ENCODE assay signal across 8 cellular contexts in genomic region chr9:128067622-128067897, GRCh38. TPM values are rescaled to one million over a fixed set of nuclear protein-coding genes. Genes with fewer than 3 reads are reported as not detected.
DNase-seq lines count a peak whose midpoint lies in the region; ATAC-seq, FAIRE-seq and TF ChIP-seq lines count a peak whose summit lies in the region.

No MANE protein-coding gene starts in this region.

- H3K27ac ChIP-seq in astrocyte (ENCODE audit: low read depth, low read length) (peak overlapping the region; percentile 100), layer of hippocampus (ENCODE audit: low read depth, low read length) (peak overlapping the region; percentile 100), thoracic aorta (peak overlapping the region; percentile 95 to 99)

- peak overlapping the region; percentile 96 for H3K4me2 ChIP-seq in astrocyte (ENCODE audit: low read length)

- TF ChIP-seq CTCF in astrocyte (IDR thresholded peaks at IDR 0.05; ENCODE audit: insufficient read depth, low read depth, low read length): no peak
- TF ChIP-seq CTCF in thoracic aorta (IDR thresholded peaks at IDR 0.05): no peak
- no peak for TF ChIP-seq CTCF in CD14-positive monocyte (IDR thresholded peaks at IDR 0.05)

- peaks cover 59% of the 10 kb centered on the region for H3K79me2 ChIP-seq in astrocyte (ENCODE audit: insufficient read depth, low read length)

- H3K27ac Mint-ChIP-seq in astrocyte (ENCODE audit: unreplicated experiment) (no peak overlapping the region), CD14-positive monocyte (no peak overlapping the region)
- H3K27ac Mint-ChIP-seq in activated CD4-positive, alpha-beta T cell treated with anti-CD3 and anti-CD28 coated beads, Interleukin-2, amount 10 ng/mL, durations not matched to agents 7 days and 5 days: no peak overlapping the region

- H3K4me1 ChIP-seq in HAP-1 (peaks cover 18% of the 10 kb centered on the region), astrocyte (ENCODE audit: insufficient read depth, low read length) (peaks cover 21% of the 10 kb centered on the region), thoracic aorta (ENCODE audit: control insufficient read depth in 1 of 2, low read depth in 2 of 2) (peaks cover 29 to 50% of the 10 kb centered on the region in 2 donors)

- H3K4me1 Mint-ChIP-seq in astrocyte (ENCODE audit: low read depth, unreplicated experiment) (peaks cover 22% of the 10 kb centered on the region), CD14-positive monocyte (peaks cover 73% of the 10 kb centered on the region)
- peaks cover 60% of the 10 kb centered on the region for H3K4me1 Mint-ChIP-seq in activated T-cell treated with anti-CD3 and anti-CD28 coated beads, Interleukin-2, amount 50 U/mL, for 4 hours (ENCODE audit: low read depth)
- H3K4me1 Mint-ChIP-seq in activated CD4-positive, alpha-beta T cell treated with anti-CD3 and anti-CD28 coated beads, Interleukin-2, amount 10 ng/mL, durations not matched to agents 7 days and 5 days: peaks cover 61% of the 10 kb centered on the region

- CTCF ChIA-PET in activated CD4-positive, alpha-beta T cell treated with anti-CD3 and anti-CD28 coated beads, Interleukin-2, amount 10 ng/mL, durations not matched to agents 7 days and 5 days (lab: Charles Lee): interaction anchor here (0.8 to 2.6 kb wide), 10 partner anchors 11 to 124 kb away, joined by 3 to 7 read pairs (median 3); partner anchors contain the start of gene EEIG1

- peak overlapping the region; percentile 97 for H3K9ac ChIP-seq in astrocyte (ENCODE audit: low read length)

- intact Hi-C loops in CD14-positive monocyte (cut with micrococcal nuclease): no loop called here

- DNase-seq in HAP-1 (ENCODE audit: low spot score in 2 of 2): no peak
- DNase-seq in astrocyte (ENCODE audit: low read depth): no peak
- no peak for DNase-seq in thoracic aorta (ENCODE audit: low spot score)
- DNase-seq in CD14-positive monocyte (ENCODE audit: low spot score): no peak
- no peak for DNase-seq in islet precursor cell
- DNase-seq in activated T-cell treated with anti-CD3 and anti-CD28 coated beads, Interleukin-2, amount 50 U/mL, for 4 hours: no peak
- DNase-seq in activated CD4-positive, alpha-beta T cell treated with anti-CD3 and anti-CD28 coated beads, Interleukin-2, amount 10 ng/mL, durations not matched to agents 7 days and 5 days: no peak

- H3K9me3 Mint-ChIP-seq in astrocyte (ENCODE audit: unreplicated experiment): no peaks in the 10 kb centered on the region
- H3K9me3 Mint-ChIP-seq in CD14-positive monocyte: peaks cover 0 to 2% (median 0%) of the 10 kb centered on the region in 7 donors
- no peaks in the 10 kb centered on the region for H3K9me3 Mint-ChIP-seq in activated T-cell treated with anti-CD3 and anti-CD28 coated beads, Interleukin-2, amount 50 U/mL, for 4 hours
- no peaks in the 10 kb centered on the region for H3K9me3 Mint-ChIP-seq in activated CD4-positive, alpha-beta T cell treated with anti-CD3 and anti-CD28 coated beads, Interleukin-2, amount 10 ng/mL, durations not matched to agents 7 days and 5 days

- H3K27me3 ChIP-seq in HAP-1 (ENCODE audit: low read depth) (no peaks in the 10 kb centered on the region), astrocyte (ENCODE audit: insufficient read depth, low read length) (no peaks in the 10 kb centered on the region), layer of hippocampus (ENCODE audit: control insufficient read depth, insufficient read depth, low read length) (no peaks in the 10 kb centered on the region), thoracic aorta (replicated peaks; ENCODE audit: insufficient read depth) (no peaks in the 10 kb centered on the region)

- FAIRE-seq in astrocyte (lab: Jason Lieb, UNC): no peak

- POLR2A ChIA-PET in activated CD4-positive, alpha-beta T cell treated with anti-CD3 and anti-CD28 coated beads, Interleukin-2, amount 10 ng/mL, durations not matched to agents 7 days and 5 days (lab: Charles Lee): interaction anchor here (0.9 to 1.3 kb wide), 2 partner anchors 27 to 129 kb away, joined by 3 to 4 read pairs; no protein-coding TSS in a partner anchor

- ATAC-seq in thoracic aorta (ENCODE audit: insufficient number of reproducible peaks, low FRiP score, low read depth): no peak
- no peak for ATAC-seq in activated T-cell treated with anti-CD3 and anti-CD28 coated beads, Interleukin-2, amount 50 U/mL, for 4 hours

- in situ Hi-C loops in HAP-1 (cut with MboI; ENCODE audit: low sequenced_read_pairs): no loop called here

- H3K36me3 Mint-ChIP-seq in astrocyte (ENCODE audit: low read depth, unreplicated experiment) (peaks cover 8% of the 10 kb centered on the region), CD14-positive monocyte (peaks cover 10 to 19% of the 10 kb centered on the region in 2 donors)
- H3K36me3 Mint-ChIP-seq in activated T-cell treated with anti-CD3 and anti-CD28 coated beads, Interleukin-2, amount 50 U/mL, for 4 hours (ENCODE audit: insufficient read depth): no peaks in the 10 kb centered on the region
- peaks cover 41% of the 10 kb centered on the region for H3K36me3 Mint-ChIP-seq in activated CD4-positive, alpha-beta T cell treated with anti-CD3 and anti-CD28 coated beads, Interleukin-2, amount 10 ng/mL, durations not matched to agents 7 days and 5 days (ENCODE audit: low read depth)

- no peaks in the 10 kb centered on the region for H3K9me3 ChIP-seq in HAP-1
- no peaks in the 10 kb centered on the region for H3K9me3 ChIP-seq in astrocyte (ENCODE audit: insufficient read depth, low read depth, low read length)
- H3K9me3 ChIP-seq in thoracic aorta: no peaks in the 10 kb centered on the region

- no peak overlapping the region for H3K4me3 Mint-ChIP-seq in astrocyte (ENCODE audit: unreplicated experiment)
- H3K4me3 Mint-ChIP-seq in CD14-positive monocyte: no peak overlapping the region
- H3K4me3 Mint-ChIP-seq in activated T-cell treated with anti-CD3 and anti-CD28 coated beads, Interleukin-2, amount 50 U/mL, for 4 hours: no peak overlapping the region
- no peak overlapping the region for H3K4me3 Mint-ChIP-seq in activated CD4-positive, alpha-beta T cell treated with anti-CD3 and anti-CD28 coated beads, Interleukin-2, amount 10 ng/mL, durations not matched to agents 7 days and 5 days

- peaks cover 11% of the 10 kb centered on the region for H4K20me1 ChIP-seq in astrocyte (ENCODE audit: insufficient read depth, low read length)

- H2AFZ ChIP-seq in astrocyte (ENCODE audit: low read depth, low read length): peak overlapping the region; percentile 77

- H3K36me3 ChIP-seq in HAP-1 (replicated peaks) (no peaks in the 10 kb centered on the region), astrocyte (ENCODE audit: insufficient read depth, low read length) (no peaks in the 10 kb centered on the region), thoracic aorta (peaks cover 5% of the 10 kb centered on the region)

- H3K27me3 Mint-ChIP-seq in astrocyte (ENCODE audit: low read depth, unreplicated experiment) (no peaks in the 10 kb centered on the region), CD14-positive monocyte (ENCODE audit: low read depth in 3 of 3) (peaks cover 0 to 5% (median 0%) of the 10 kb centered on the region in 3 donors)
- no peaks in the 10 kb centered on the region for H3K27me3 Mint-ChIP-seq in activated T-cell treated with anti-CD3 and anti-CD28 coated beads, Interleukin-2, amount 50 U/mL, for 4 hours (ENCODE audit: low read depth)
- no peaks in the 10 kb centered on the region for H3K27me3 Mint-ChIP-seq in activated CD4-positive, alpha-beta T cell treated with anti-CD3 and anti-CD28 coated beads, Interleukin-2, amount 10 ng/mL, durations not matched to agents 7 days and 5 days

- H3K4me3 ChIP-seq in HAP-1 (peak overlapping the region; percentile 41), astrocyte (ENCODE audit: insufficient read depth, low read depth, low read length) (peak overlapping the region; percentile 84), thoracic aorta (peak overlapping the region; percentile 95)

RNA-seq across cellular contexts. Expression of gene NAIF1, which starts 0.4 kb away (rescaled TPM):
- total RNA-seq in astrocyte (9.6 and 10.2 TPM in 2 replicates), thoracic aorta (10 to 100 TPM; 11.8 to 21.0 TPM)
- polyA plus RNA-seq in CD14-positive monocyte: 1 to 10 TPM; 4.6 to 5.6 TPM
- total RNA-seq in activated T-cell treated with anti-CD3 and anti-CD28 coated beads, Interleukin-2, amount 50 U/mL, for 4 hours: 10 to 100 TPM in 1 of 3 donors, 1 to 10 TPM in 2; 9.5 to 11.2 (median 9.7) TPM
- total RNA-seq in activated CD4-positive, alpha-beta T cell treated with anti-CD3 and anti-CD28 coated beads, Interleukin-2, amount 10 ng/mL, durations not matched to agents 7 days and 5 days: 10 to 100 TPM; 13.9 to 14.2 TPM

RNA-seq across cellular contexts. Expression of gene SLC25A25, which starts 0.5 kb away (rescaled TPM):
- total RNA-seq in astrocyte (9.8 and 14.4 TPM in 2 replicates), thoracic aorta (10 to 100 TPM; 30.1 to 33.9 TPM)
- 1 to 10 TPM; 5.1 to 6.3 TPM for polyA plus RNA-seq in CD14-positive monocyte
- total RNA-seq in activated T-cell treated with anti-CD3 and anti-CD28 coated beads, Interleukin-2, amount 50 U/mL, for 4 hours: 10 to 100 TPM; 13.9 to 16.3 (median 15.6) TPM
- 10 to 100 TPM; 14.6 to 18.4 TPM for total RNA-seq in activated CD4-positive, alpha-beta T cell treated with anti-CD3 and anti-CD28 coated beads, Interleukin-2, amount 10 ng/mL, durations not matched to agents 7 days and 5 days

RNA-seq across cellular contexts. Expression of gene PTGES2, which starts 60.0 kb away (rescaled TPM):
- 44.1 and 44.4 TPM in 2 replicates for total RNA-seq in astrocyte
- total RNA-seq in thoracic aorta: 10 to 100 TPM; 57.9 to 66.0 TPM
- 10 to 100 TPM; 42.0 to 49.4 TPM for polyA plus RNA-seq in CD14-positive monocyte
- total RNA-seq in activated T-cell treated with anti-CD3 and anti-CD28 coated beads, Interleukin-2, amount 50 U/mL, for 4 hours: 100 to 1,000 TPM; 123 to 132 (median 123) TPM
- 10 to 100 TPM; 57.2 to 59.9 TPM for total RNA-seq in activated CD4-positive, alpha-beta T cell treated with anti-CD3 and anti-CD28 coated beads, Interleukin-2, amount 10 ng/mL, durations not matched to agents 7 days and 5 days

Comparison
In these comparisons a context has a peak if more than half of its experiments do, and no peak if none do; other contexts are left out.
1. H3K4me3 ChIP-seq: peak in every context shown above with its lines; median percentile 95 in thoracic aorta; 84 in astrocyte; 41 in HAP-1.